27 cellular contexts compared by ENCODE assay signal in genomic region chr1:150227228-150227627, GRCh38. TPM values are rescaled to one million over a fixed set of nuclear protein-coding genes. Genes with fewer than 3 reads are reported as not detected.
DNase-seq lines count a peak whose midpoint lies in the region; ATAC-seq, FAIRE-seq and TF ChIP-seq lines count a peak whose summit lies in the region.
"Had no signal": no experiment of that assay in that cellular context is flagged by ENCODE, and none has a peak within 500 bp of the region (broad histone marks: within the 10 kb centered on the region; RNA-seq: fewer than 3 reads in every experiment).

No MANE protein-coding gene starts in this region.

- peaks cover 69% of the 10 kb centered on the region for H3K36me3 Mint-ChIP-seq in activated CD8-positive, alpha-beta T cell treated with anti-CD3 and anti-CD28 coated beads, Interleukin-2, amount 10 ng/mL, durations not matched to agents 7 days and 5 days (ENCODE audit: low read depth)
- peaks cover 65% of the 10 kb centered on the region for H3K36me3 Mint-ChIP-seq in activated CD8-positive, alpha-beta T cell treated with anti-CD3 and anti-CD28 coated beads for 36 hours (ENCODE audit: low read depth)
- H3K36me3 Mint-ChIP-seq in activated naive CD8-positive, alpha-beta T cell: peaks cover 11% of the 10 kb centered on the region
- H3K36me3 Mint-ChIP-seq in activated naive CD8-positive, alpha-beta T cell treated with anti-CD3 and anti-CD28 coated beads for 36 hours: peaks cover 42% of the 10 kb centered on the region
- H3K36me3 Mint-ChIP-seq in progenitor cell of endocrine pancreas (ENCODE audit: insufficient read depth): peaks cover 28% of the 10 kb centered on the region

- no peaks in the 10 kb centered on the region for H4K20me1 ChIP-seq in K562 (replicated peaks; ENCODE audit: control insufficient read depth, insufficient read depth, low read length)

- in situ Hi-C loops in K562 (cut with MboI): no loop called here

- H3K9me3 Mint-ChIP-seq in activated CD8-positive, alpha-beta T cell treated with anti-CD3 and anti-CD28 coated beads, Interleukin-2, amount 10 ng/mL, durations not matched to agents 7 days and 5 days (ENCODE audit: insufficient read depth): no peaks in the 10 kb centered on the region
- H3K9me3 Mint-ChIP-seq in activated CD8-positive, alpha-beta T cell treated with anti-CD3 and anti-CD28 coated beads for 36 hours: no peaks in the 10 kb centered on the region
- no peaks in the 10 kb centered on the region for H3K9me3 Mint-ChIP-seq in activated naive CD8-positive, alpha-beta T cell (ENCODE audit: low read depth)
- H3K9me3 Mint-ChIP-seq in activated naive CD8-positive, alpha-beta T cell treated with anti-CD3 and anti-CD28 coated beads for 36 hours: no peaks in the 10 kb centered on the region
- H3K9me3 Mint-ChIP-seq in progenitor cell of endocrine pancreas (ENCODE audit: low read depth): no peaks in the 10 kb centered on the region
- H3K9me3 Mint-ChIP-seq: CD4-positive, alpha-beta T cell; CD8-positive, alpha-beta memory T cell; GM23338; H9; HFFc6 had no signal

- no peak overlapping the region for H3K4me3 ChIP-seq in K562
- no peak overlapping the region for H3K4me3 ChIP-seq in left lung
- H3K4me3 ChIP-seq: BLaER1 treated with 17β-estradiol and CSF1 and Interleukin-3, amounts not matched to agents 10 nM and 100 nM; GM12878; GM23338 had no signal

- no peaks in the 10 kb centered on the region for H3K9me3 ChIP-seq in K562 (replicated peaks; ENCODE audit: control insufficient read depth, insufficient read depth, low read depth, low read length)
- no peaks in the 10 kb centered on the region for H3K9me3 ChIP-seq in left lung
- H3K9me3 ChIP-seq: BE2C; BLaER1 treated with 17β-estradiol and CSF1 and Interleukin-3, amounts not matched to agents 10 nM and 100 nM had no signal

- no TSS peak for BruUV-seq in K562 (replicated peaks; lab: Mats Ljungman, UMichigan)

- ATAC-seq in activated CD8-positive, alpha-beta T cell treated with anti-CD3 and anti-CD28 coated beads, Interleukin-2, amount 10 ng/mL, durations not matched to agents 7 days and 5 days: no peak
- ATAC-seq in activated CD8-positive, alpha-beta T cell treated with anti-CD3 and anti-CD28 coated beads for 36 hours: no peak
- ATAC-seq in K562 (no peak), left lung (no peak)
- ATAC-seq: GM12878, GM23338, HCT116 had no signal

- H3K27ac ChIP-seq in K562 (ENCODE audit: extremely low read depth, low read depth, low read length) (no peak overlapping the region), left lung (no peak overlapping the region)
- H3K27ac ChIP-seq: 22Rv1; BLaER1 treated with 17β-estradiol and CSF1 and Interleukin-3, amounts not matched to agents 10 nM and 100 nM had no signal

- H3K4me1 Mint-ChIP-seq in activated CD8-positive, alpha-beta T cell treated with anti-CD3 and anti-CD28 coated beads, Interleukin-2, amount 10 ng/mL, durations not matched to agents 7 days and 5 days (ENCODE audit: low read depth): peaks cover 16% of the 10 kb centered on the region
- H3K4me1 Mint-ChIP-seq in activated CD8-positive, alpha-beta T cell treated with anti-CD3 and anti-CD28 coated beads for 36 hours (ENCODE audit: low read depth): peaks cover 3% of the 10 kb centered on the region
- H3K4me1 Mint-ChIP-seq in activated naive CD8-positive, alpha-beta T cell (ENCODE audit: low read depth): no peaks in the 10 kb centered on the region
- peaks cover 8% of the 10 kb centered on the region for H3K4me1 Mint-ChIP-seq in activated naive CD8-positive, alpha-beta T cell treated with anti-CD3 and anti-CD28 coated beads for 36 hours
- no peaks in the 10 kb centered on the region for H3K4me1 Mint-ChIP-seq in progenitor cell of endocrine pancreas (ENCODE audit: low read depth)
- H3K4me1 Mint-ChIP-seq: GM23338, H9 had no signal

- H2AFZ ChIP-seq in K562 (ENCODE audit: low read depth, low read length): no peak overlapping the region
- H2AFZ ChIP-seq: GM23338 had no signal

- H3K36me3 ChIP-seq in K562 (ENCODE audit: control insufficient read depth, insufficient read depth, low read length) (peaks cover 81% of the 10 kb centered on the region), left lung (peaks cover 0 to 81% of the 10 kb centered on the region in 2 donors)

- no peak for TF ChIP-seq CTCF in activated CD8-positive, alpha-beta T cell treated with anti-CD3 and anti-CD28 coated beads for 36 hours (IDR thresholded peaks at IDR 0.05)
- TF ChIP-seq CTCF in K562 (IDR thresholded peaks at IDR 0.05 in 2 of 3, conservative IDR thresholded peaks at IDR 0.05 in 1 of 3; ENCODE audit: insufficient read depth in 2 of 3, low read depth in 1 of 3, low read length in 3 of 3): no peak
- no peak for TF ChIP-seq CTCF in left lung (IDR thresholded peaks at IDR 0.05)
- no peak for TF ChIP-seq CTCF in progenitor cell of endocrine pancreas (IDR thresholded peaks at IDR 0.05; ENCODE audit: unreplicated experiment)

- no peak for TF ChIP-seq RAD21 in K562 (CRISPR knock-in tag; conservative IDR thresholded peaks at IDR 0.05 in 1 of 2, IDR thresholded peaks at IDR 0.05 in 1 of 2)

- H3K27me3 Mint-ChIP-seq in activated CD8-positive, alpha-beta T cell treated with anti-CD3 and anti-CD28 coated beads, Interleukin-2, amount 10 ng/mL, durations not matched to agents 7 days and 5 days (ENCODE audit: low read depth): no peaks in the 10 kb centered on the region
- H3K27me3 Mint-ChIP-seq in activated CD8-positive, alpha-beta T cell treated with anti-CD3 and anti-CD28 coated beads for 36 hours: no peaks in the 10 kb centered on the region
- no peaks in the 10 kb centered on the region for H3K27me3 Mint-ChIP-seq in activated naive CD8-positive, alpha-beta T cell
- no peaks in the 10 kb centered on the region for H3K27me3 Mint-ChIP-seq in activated naive CD8-positive, alpha-beta T cell treated with anti-CD3 and anti-CD28 coated beads for 36 hours
- no peaks in the 10 kb centered on the region for H3K27me3 Mint-ChIP-seq in progenitor cell of endocrine pancreas
- H3K27me3 Mint-ChIP-seq: CD4-positive, alpha-beta T cell; CD8-positive, alpha-beta memory T cell had no signal

- no peak overlapping the region for H3K9ac ChIP-seq in K562 (ENCODE audit: insufficient read depth in 1 of 2, low read depth in 2 of 2, low read length in 2 of 2)
- H3K9ac ChIP-seq: BLaER1 treated with 17β-estradiol and CSF1 and Interleukin-3, amounts not matched to agents 10 nM and 100 nM had no signal

- no peaks in the 10 kb centered on the region; a peak in 1 of 5 replicates for H3K4me1 ChIP-seq in K562 (replicated peaks in 1 of 2; ENCODE audit: control insufficient read depth in 2 of 2, insufficient read depth in 2 of 2, low read length in 2 of 2)
- peaks cover 0 to 3% of the 10 kb centered on the region in 2 donors for H3K4me1 ChIP-seq in left lung
- H3K4me1 ChIP-seq: BE2C had no signal

- no peak overlapping the region for H3K4me2 ChIP-seq in K562 (ENCODE audit: insufficient read depth, low read length)
- H3K4me2 ChIP-seq: BLaER1 treated with 17β-estradiol and CSF1 and Interleukin-3, amounts not matched to agents 10 nM and 100 nM; GM23338 had no signal

- CTCF ChIA-PET in activated CD8-positive, alpha-beta T cell treated with anti-CD3 and anti-CD28 coated beads, Interleukin-2, amount 10 ng/mL, durations not matched to agents 7 days and 5 days (lab: Charles Lee): no interaction called here
- CTCF ChIA-PET in activated CD8-positive, alpha-beta T cell treated with anti-CD3 and anti-CD28 coated beads for 36 hours (lab: Charles Lee): no interaction called here
- CTCF ChIA-PET in K562 (lab: Yijun Ruan, JAX; ENCODE audit: low intra/inter-chr PET ratio): no interaction called here

- no peaks in the 10 kb centered on the region for H3K9me1 ChIP-seq in K562 (ENCODE audit: control insufficient read depth, insufficient read depth, low read length)

- H3K27me3 ChIP-seq in K562 (ENCODE audit: control insufficient read depth in 2 of 2, insufficient read depth in 2 of 2, low read length in 2 of 2) (no peaks in the 10 kb centered on the region), left lung (no peaks in the 10 kb centered on the region)
- H3K27me3 ChIP-seq: BE2C; BLaER1 treated with 17β-estradiol and CSF1 and Interleukin-3, amounts not matched to agents 10 nM and 100 nM had no signal

- TF ChIP-seq EP300 in K562 (IDR thresholded peaks at IDR 0.05; ENCODE audit: low read length): no peak

- peaks cover 21% of the 10 kb centered on the region for H3K79me2 ChIP-seq in K562 (ENCODE audit: control insufficient read depth, insufficient read depth, low read length)

- peak; percentile 23 for FAIRE-seq in K562 (lab: Jason Lieb, UNC)
- FAIRE-seq: A204.1, D721Med, GM12878, GM19239 had no signal

- intact Hi-C loops in activated CD8-positive, alpha-beta T cell treated with anti-CD3 and anti-CD28 coated beads for 36 hours (cut with micrococcal nuclease): no loop called here
- intact Hi-C loops in K562 (cut with micrococcal nuclease) (no loop called here), left lung (cut with DNase I) (no loop called here)

- no peak overlapping the region for H3K4me3 Mint-ChIP-seq in activated CD8-positive, alpha-beta T cell treated with anti-CD3 and anti-CD28 coated beads, Interleukin-2, amount 10 ng/mL, durations not matched to agents 7 days and 5 days
- H3K4me3 Mint-ChIP-seq in activated CD8-positive, alpha-beta T cell treated with anti-CD3 and anti-CD28 coated beads for 36 hours: no peak overlapping the region
- no peak overlapping the region for H3K4me3 Mint-ChIP-seq in activated naive CD8-positive, alpha-beta T cell
- no peak overlapping the region for H3K4me3 Mint-ChIP-seq in activated naive CD8-positive, alpha-beta T cell treated with anti-CD3 and anti-CD28 coated beads for 36 hours
- H3K4me3 Mint-ChIP-seq in progenitor cell of endocrine pancreas (ENCODE audit: low read depth): no peak overlapping the region
- H3K4me3 Mint-ChIP-seq: CD14-positive monocyte; CD4-positive, alpha-beta T cell; GM23338; H9; HFFc6 had no signal

- peak overlapping the region; percentile 4 for H3K27ac Mint-ChIP-seq in activated CD8-positive, alpha-beta T cell treated with anti-CD3 and anti-CD28 coated beads, Interleukin-2, amount 10 ng/mL, durations not matched to agents 7 days and 5 days
- H3K27ac Mint-ChIP-seq in activated CD8-positive, alpha-beta T cell treated with anti-CD3 and anti-CD28 coated beads for 36 hours: no peak overlapping the region
- H3K27ac Mint-ChIP-seq in activated naive CD8-positive, alpha-beta T cell: peak overlapping the region; percentile 50
- H3K27ac Mint-ChIP-seq in activated naive CD8-positive, alpha-beta T cell treated with anti-CD3 and anti-CD28 coated beads for 36 hours: no peak overlapping the region
- no peak overlapping the region for H3K27ac Mint-ChIP-seq in progenitor cell of endocrine pancreas
- H3K27ac Mint-ChIP-seq: CD4-positive, alpha-beta T cell; GM23338; H9; HFFc6 had no signal

- no peak for DNase-seq in activated CD8-positive, alpha-beta T cell treated with anti-CD3 and anti-CD28 coated beads, Interleukin-2, amount 10 ng/mL, durations not matched to agents 7 days and 5 days
- DNase-seq in activated CD8-positive, alpha-beta T cell treated with anti-CD3 and anti-CD28 coated beads for 36 hours: no peak
- no peak for DNase-seq in activated naive CD8-positive, alpha-beta T cell treated with anti-CD3 and anti-CD28 coated beads for 36 hours
- no peak for DNase-seq in K562 (ENCODE audit: extremely low read depth in 1 of 4, low spot score in 3 of 4)
- no peak for DNase-seq in left lung
- no peak for DNase-seq in progenitor cell of endocrine pancreas (ENCODE audit: low spot score, unreplicated experiment)
- DNase-seq in NCI-H146 treated with DMSO at 0.1 percent for 48 hours (lab: John Stamatoyannopoulos, UW; ENCODE audit: unreplicated experiment): no peak
- DNase-seq: BE2C; CD4-positive, alpha-beta T cell; CD8-positive, alpha-beta memory T cell; DMS 273 treated with DMSO at 0.1 percent for 48 hours; DMS79; EL; GDM1; H9; HFFc6 had no signal

- TF ChIP-seq POLR2A in K562 (conservative IDR thresholded peaks at IDR 0.05): no peak

- POLR2A ChIA-PET in activated CD8-positive, alpha-beta T cell treated with anti-CD3 and anti-CD28 coated beads, Interleukin-2, amount 10 ng/mL, durations not matched to agents 7 days and 5 days (lab: Charles Lee): no interaction called here
- POLR2A ChIA-PET in activated CD8-positive, alpha-beta T cell treated with anti-CD3 and anti-CD28 coated beads for 36 hours (lab: Charles Lee): no interaction called here
- POLR2A ChIA-PET in K562 (lab: Yijun Ruan, JAX): interaction anchor here (1.0 kb wide), 1 partner anchor 35 kb away, joined by 3 read pairs; no protein-coding TSS in a partner anchor

RNA-seq across cellular contexts. Expression of gene ANP32E, which starts 8.7 kb away (rescaled TPM):
- total RNA-seq in activated CD8-positive, alpha-beta T cell treated with anti-CD3 and anti-CD28 coated beads, Interleukin-2, amount 10 ng/mL, durations not matched to agents 7 days and 5 days: 100 to 1,000 TPM; 155 to 161 TPM
- total RNA-seq in activated CD8-positive, alpha-beta T cell treated with anti-CD3 and anti-CD28 coated beads for 36 hours: 100 to 1,000 TPM; 174 to 185 TPM
- 100 to 1,000 TPM; 176 to 191 TPM for total RNA-seq in activated naive CD8-positive, alpha-beta T cell treated with anti-CD3 and anti-CD28 coated beads for 36 hours
- 8.8 and 23.9 TPM in 2 replicates for total RNA-seq in K562 (2011; cell fraction: chromatin; rRNA removed; ENCODE audit: low replicate concordance)
- total RNA-seq in K562 (2011; cell fraction: nucleolus; rRNA removed): 7.3 and 8.2 TPM in 2 replicates
- 20.2 and 29.5 TPM in 2 replicates for total RNA-seq in K562 (2011; cell fraction: nucleoplasm; rRNA removed)
- total RNA-seq in K562 (2014; rRNA removed): 62.5 and 67.0 TPM in 2 replicates
- total RNA-seq in K562 (2014; rRNA removed; fragmentation: Illumina TruSeq; extraction: Trizol): 105 and 135 TPM in 2 replicates
- total RNA-seq in K562 (2015; rRNA removed; fragmentation: Illumina TruSeq; extraction: Trizol): 89.4 and 93.3 TPM in 2 replicates
- 67.8 and 92.4 TPM in 2 replicates for total RNA-seq in K562 (2021)
- 34.3 and 60.4 TPM in 2 replicates for polyA plus RNA-seq in K562 (2011; rRNA removed)
- 4.0 and 15.1 TPM in 2 replicates for polyA plus RNA-seq in K562 (2011; cell fraction: cytosol; rRNA removed)
- 6.3 and 9.6 TPM in 2 replicates for polyA plus RNA-seq in K562 (2011; cell fraction: nucleus; rRNA removed)
- polyA plus RNA-seq in K562 (2012): 56.3 and 162 TPM in 2 replicates
- 110 and 124 TPM in 2 replicates for polyA plus RNA-seq in K562 (2014; fragmentation: Illumina TruSeq; extraction: Trizol)
- polyA plus RNA-seq in K562 (2014; fragmentation: Nextera tagmentation; extraction: Ambion mirVana): 100 to 1,000 TPM; 133 to 197 TPM
- 99.8 and 104 TPM in 2 replicates for polyA plus RNA-seq in K562 (2014; rRNA removed)
- 45.2 and 52.2 TPM in 2 replicates for polyA minus RNA-seq in K562 (2011; rRNA and poly(A)+ RNA removed)
- 22.0 and 28.1 TPM in 2 replicates for polyA minus RNA-seq in K562 (2011; cell fraction: cytosol; rRNA and poly(A)+ RNA removed)
- polyA minus RNA-seq in K562 (2011; cell fraction: nucleus; rRNA and poly(A)+ RNA removed): 7.4 and 10.8 TPM in 2 replicates
- 10 to 100 TPM; 27.3 to 31.4 TPM for total RNA-seq in left lung
- 52.1 TPM in 2 replicates for total RNA-seq in progenitor cell of endocrine pancreas

RNA-seq across cellular contexts. Expression of gene CA14, which starts 30.3 kb away (rescaled TPM):
- not detected for total RNA-seq in activated CD8-positive, alpha-beta T cell treated with anti-CD3 and anti-CD28 coated beads, Interleukin-2, amount 10 ng/mL, durations not matched to agents 7 days and 5 days
- total RNA-seq in activated CD8-positive, alpha-beta T cell treated with anti-CD3 and anti-CD28 coated beads for 36 hours: not detected
- not detected for total RNA-seq in activated naive CD8-positive, alpha-beta T cell treated with anti-CD3 and anti-CD28 coated beads for 36 hours
- 0.60 TPM in 1 of 2 replicates, not detected in the other for total RNA-seq in K562 (2011; cell fraction: chromatin; rRNA removed; ENCODE audit: low replicate concordance)
- 0.39 and 0.50 TPM in 2 replicates for total RNA-seq in K562 (2011; cell fraction: nucleolus; rRNA removed)
- total RNA-seq in K562 (2011; cell fraction: nucleoplasm; rRNA removed): 0.53 TPM in 1 of 2 replicates, not detected in the other
- total RNA-seq in K562 (2014; rRNA removed) (not detected in 2 replicates), K562 (2014; rRNA removed; fragmentation: Illumina TruSeq; extraction: Trizol) (0.15 and 0.16 TPM in 2 replicates), K562 (2015; rRNA removed; fragmentation: Illumina TruSeq; extraction: Trizol) (0.33 and 0.41 TPM in 2 replicates), K562 (2021) (0.22 and 0.36 TPM in 2 replicates), left lung (under 1 TPM; 0.18 to 0.44 TPM), progenitor cell of endocrine pancreas (13.1 and 16.6 TPM in 2 replicates)
- polyA plus RNA-seq in K562 (2011; rRNA removed) (0.13 and 0.24 TPM in 2 replicates), K562 (2014; fragmentation: Illumina TruSeq; extraction: Trizol) (0.15 and 0.16 TPM in 2 replicates), K562 (2014; fragmentation: Nextera tagmentation; extraction: Ambion mirVana) (under 1 TPM; 0.30 to 0.46 TPM), K562 (2014; rRNA removed) (0.12 and 0.57 TPM in 2 replicates)
- polyA plus RNA-seq in K562 (2011; cell fraction: cytosol; rRNA removed): 0.13 and 0.24 TPM in 2 replicates
- polyA plus RNA-seq in K562 (2011; cell fraction: nucleus; rRNA removed): 0.24 and 0.25 TPM in 2 replicates
- polyA plus RNA-seq in K562 (2012): 0.51 and 0.69 TPM in 2 replicates
- 0.12 and 0.25 TPM in 2 replicates for polyA minus RNA-seq in K562 (2011; rRNA and poly(A)+ RNA removed)
- polyA minus RNA-seq in K562 (2011; cell fraction: cytosol; rRNA and poly(A)+ RNA removed): not detected in 2 replicates
- polyA minus RNA-seq in K562 (2011; cell fraction: nucleus; rRNA and poly(A)+ RNA removed): not detected in 2 replicates
- total RNA-seq: CD4-positive, alpha-beta T cell; CD8-positive, alpha-beta memory T cell; GM12878; H4; HFFc6 had no signal
- polyA plus RNA-seq: CD14-positive monocyte had no signal

RNA-seq across cellular contexts. Expression of gene APH1A, which starts 41.6 kb away (rescaled TPM):
- total RNA-seq in activated CD8-positive, alpha-beta T cell treated with anti-CD3 and anti-CD28 coated beads, Interleukin-2, amount 10 ng/mL, durations not matched to agents 7 days and 5 days: 100 to 1,000 TPM; 128 to 132 TPM
- 10 to 100 TPM; 83.7 to 87.4 TPM for total RNA-seq in activated CD8-positive, alpha-beta T cell treated with anti-CD3 and anti-CD28 coated beads for 36 hours
- total RNA-seq in activated naive CD8-positive, alpha-beta T cell treated with anti-CD3 and anti-CD28 coated beads for 36 hours: 100 to 1,000 TPM; 123 to 126 TPM
- 115 and 218 TPM in 2 replicates for total RNA-seq in K562 (2011; cell fraction: chromatin; rRNA removed; ENCODE audit: low replicate concordance)
- 215 and 226 TPM in 2 replicates for total RNA-seq in K562 (2011; cell fraction: nucleolus; rRNA removed)
- total RNA-seq in K562 (2011; cell fraction: nucleoplasm; rRNA removed): 182 and 231 TPM in 2 replicates
- total RNA-seq in K562 (2014; rRNA removed) (48.8 and 59.0 TPM in 2 replicates), K562 (2014; rRNA removed; fragmentation: Illumina TruSeq; extraction: Trizol) (70.6 and 74.0 TPM in 2 replicates), K562 (2015; rRNA removed; fragmentation: Illumina TruSeq; extraction: Trizol) (77.0 and 79.1 TPM in 2 replicates), K562 (2021) (97.3 and 98.6 TPM in 2 replicates), left lung (100 to 1,000 TPM; 127 to 143 TPM), progenitor cell of endocrine pancreas (129 and 136 TPM in 2 replicates)
- polyA plus RNA-seq in K562 (2011; rRNA removed) (111 and 123 TPM in 2 replicates), K562 (2014; fragmentation: Illumina TruSeq; extraction: Trizol) (84.5 and 93.5 TPM in 2 replicates), K562 (2014; fragmentation: Nextera tagmentation; extraction: Ambion mirVana) (1 to 10 TPM; 5.6 to 6.0 TPM), K562 (2014; rRNA removed) (86.8 and 89.4 TPM in 2 replicates)
- 167 and 205 TPM in 2 replicates for polyA plus RNA-seq in K562 (2011; cell fraction: cytosol; rRNA removed)
- 121 and 152 TPM in 2 replicates for polyA plus RNA-seq in K562 (2011; cell fraction: nucleus; rRNA removed)
- 80.8 and 88.2 TPM in 2 replicates for polyA plus RNA-seq in K562 (2012)
- 96.8 and 108 TPM in 2 replicates for polyA minus RNA-seq in K562 (2011; rRNA and poly(A)+ RNA removed)
- polyA minus RNA-seq in K562 (2011; cell fraction: cytosol; rRNA and poly(A)+ RNA removed): 39.9 and 46.7 TPM in 2 replicates
- polyA minus RNA-seq in K562 (2011; cell fraction: nucleus; rRNA and poly(A)+ RNA removed): 49.7 and 72.8 TPM in 2 replicates

RNA-seq across cellular contexts. Expression of gene C1orf54, which starts 45.4 kb away (rescaled TPM):
- 1 to 10 TPM; 2.5 to 4.0 TPM for total RNA-seq in activated CD8-positive, alpha-beta T cell treated with anti-CD3 and anti-CD28 coated beads, Interleukin-2, amount 10 ng/mL, durations not matched to agents 7 days and 5 days
- total RNA-seq in activated CD8-positive, alpha-beta T cell treated with anti-CD3 and anti-CD28 coated beads for 36 hours: 1 to 10 TPM in 1 of 2 experiments, under 1 TPM in 1; 0.90 to 1.3 TPM
- total RNA-seq in activated naive CD8-positive, alpha-beta T cell treated with anti-CD3 and anti-CD28 coated beads for 36 hours: under 1 TPM; 0.48 to 0.78 TPM
- total RNA-seq in K562 (2011; cell fraction: chromatin; rRNA removed; ENCODE audit: low replicate concordance): 0.81 and 0.97 TPM in 2 replicates
- 0.50 TPM in 1 of 2 replicates, not detected in the other for total RNA-seq in K562 (2011; cell fraction: nucleolus; rRNA removed)
- total RNA-seq in K562 (2011; cell fraction: nucleoplasm; rRNA removed): 0.29 TPM in 1 of 2 replicates, not detected in the other
- total RNA-seq in K562 (2014; rRNA removed) (not detected in 2 replicates), K562 (2014; rRNA removed; fragmentation: Illumina TruSeq; extraction: Trizol) (0.65 and 1.1 TPM in 2 replicates), K562 (2015; rRNA removed; fragmentation: Illumina TruSeq; extraction: Trizol) (1.1 and 2.2 TPM in 2 replicates), K562 (2021) (0.20 and 1.00 TPM in 2 replicates), left lung (10 to 100 TPM; 10.8 to 21.3 TPM), progenitor cell of endocrine pancreas (2.0 and 2.9 TPM in 2 replicates)
- polyA plus RNA-seq in K562 (2011; rRNA removed) (1.2 and 3.4 TPM in 2 replicates), K562 (2014; fragmentation: Illumina TruSeq; extraction: Trizol) (1.0 and 1.2 TPM in 2 replicates), K562 (2014; fragmentation: Nextera tagmentation; extraction: Ambion mirVana) (1 to 10 TPM; 2.0 to 2.5 TPM), K562 (2014; rRNA removed) (0.33 and 1.1 TPM in 2 replicates)
- 0.48 and 2.8 TPM in 2 replicates for polyA plus RNA-seq in K562 (2011; cell fraction: cytosol; rRNA removed)
- 0.47 and 1.8 TPM in 2 replicates for polyA plus RNA-seq in K562 (2011; cell fraction: nucleus; rRNA removed)
- 2.7 and 2.8 TPM in 2 replicates for polyA plus RNA-seq in K562 (2012)
- 0.30 TPM in 1 of 2 replicates, not detected in the other for polyA minus RNA-seq in K562 (2011; rRNA and poly(A)+ RNA removed)
- polyA minus RNA-seq in K562 (2011; cell fraction: cytosol; rRNA and poly(A)+ RNA removed): 1.0 TPM in 1 of 2 replicates, not detected in the other
- 0.67 TPM in 1 of 2 replicates, not detected in the other for polyA minus RNA-seq in K562 (2011; cell fraction: nucleus; rRNA and poly(A)+ RNA removed)

RNA-seq across cellular contexts. Expression of gene CIART, which starts 55.1 kb away (rescaled TPM):
- total RNA-seq in activated CD8-positive, alpha-beta T cell treated with anti-CD3 and anti-CD28 coated beads, Interleukin-2, amount 10 ng/mL, durations not matched to agents 7 days and 5 days: 1 to 10 TPM; 2.0 to 2.3 TPM
- 1 to 10 TPM; 3.6 to 5.1 TPM for total RNA-seq in activated CD8-positive, alpha-beta T cell treated with anti-CD3 and anti-CD28 coated beads for 36 hours
- 1 to 10 TPM; 4.9 to 5.2 TPM for total RNA-seq in activated naive CD8-positive, alpha-beta T cell treated with anti-CD3 and anti-CD28 coated beads for 36 hours
- 0.67 and 1.3 TPM in 2 replicates for total RNA-seq in K562 (2011; cell fraction: chromatin; rRNA removed; ENCODE audit: low replicate concordance)
- total RNA-seq in K562 (2011; cell fraction: nucleolus; rRNA removed): 0.67 TPM in 1 of 2 replicates, not detected in the other
- 0.29 and 1.5 TPM in 2 replicates for total RNA-seq in K562 (2011; cell fraction: nucleoplasm; rRNA removed)
- total RNA-seq in K562 (2014; rRNA removed) (0.41 TPM in 1 of 2 replicates, not detected in the other), K562 (2014; rRNA removed; fragmentation: Illumina TruSeq; extraction: Trizol) (0.15 TPM in 1 of 2 replicates, not detected in the other), K562 (2015; rRNA removed; fragmentation: Illumina TruSeq; extraction: Trizol) (0.22 TPM in 1 of 2 replicates, not detected in the other), K562 (2021) (0.35 TPM in 1 of 2 replicates, not detected in the other), left lung (1 to 10 TPM; 3.4 to 3.9 TPM), progenitor cell of endocrine pancreas (1.9 and 2.7 TPM in 2 replicates)
- polyA plus RNA-seq in K562 (2011; rRNA removed) (0.30 TPM in 1 of 2 replicates, not detected in the other), K562 (2014; fragmentation: Illumina TruSeq; extraction: Trizol) (0.19 and 0.35 TPM in 2 replicates), K562 (2014; fragmentation: Nextera tagmentation; extraction: Ambion mirVana) (under 1 TPM; 0.07 to 0.21 TPM), K562 (2014; rRNA removed) (0.19 and 1.1 TPM in 2 replicates)
- polyA plus RNA-seq in K562 (2011; cell fraction: cytosol; rRNA removed): 0.12 and 0.19 TPM in 2 replicates
- polyA plus RNA-seq in K562 (2011; cell fraction: nucleus; rRNA removed): 1.1 and 1.3 TPM in 2 replicates
- polyA plus RNA-seq in K562 (2012): 0.10 and 0.44 TPM in 2 replicates
- polyA minus RNA-seq in K562 (2011; rRNA and poly(A)+ RNA removed): not detected in 2 replicates
- not detected in 2 replicates for polyA minus RNA-seq in K562 (2011; cell fraction: cytosol; rRNA and poly(A)+ RNA removed)
- not detected in 2 replicates for polyA minus RNA-seq in K562 (2011; cell fraction: nucleus; rRNA and poly(A)+ RNA removed)
- polyA plus RNA-seq: CD14-positive monocyte had no signal

Comparison
In these comparisons a context has a peak if more than half of its experiments do, and no peak if none do; other contexts are left out.
1. H3K27ac Mint-ChIP-seq: peak in activated CD8-positive, alpha-beta T cell treated with anti-CD3 and anti-CD28 coated beads, Interleukin-2, amount 10 ng/mL, durations not matched to agents 7 days and 5 days (single experiment) and activated naive CD8-positive, alpha-beta T cell (single experiment); none in activated CD8-positive, alpha-beta T cell treated with anti-CD3 and anti-CD28 coated beads for 36 hours (single experiment), activated naive CD8-positive, alpha-beta T cell treated with anti-CD3 and anti-CD28 coated beads for 36 hours (single experiment) and progenitor cell of endocrine pancreas (single experiment).